In genomic region chr3:52477076-52477895, GRCh38 we compare ENCODE assay signal across 33 cellular contexts. TPM values are rescaled to one million over a fixed set of nuclear protein-coding genes. Genes with fewer than 3 reads are reported as not detected.
"Had no signal": no experiment of that assay in that cellular context is flagged by ENCODE, and none has a peak within 500 bp of the region (broad histone marks: within the 10 kb centered on the region; RNA-seq: fewer than 3 reads in every experiment).

No MANE protein-coding gene starts in this region.

- H3K4me3 Mint-ChIP-seq: activated B cell treated with CpG ODN at 0.5 μM for 24 hours; activated CD4-positive, alpha-beta memory T cell treated with anti-CD3 and anti-CD28 coated beads for 36 hours; activated naive CD8-positive, alpha-beta T cell treated with anti-CD3 and anti-CD28 coated beads for 36 hours; activated T-cell treated with anti-CD3 and anti-CD28 coated beads, Interleukin-2, amount 50 U/mL, for 72 hours; activated T-helper 17 cell treated with anti-CD3 and anti-CD28 coated beads, Interleukin-2, amount 50 U/mL, for 72 hours; T-cell; T-helper 17 cell had no signal

- H3K27ac ChIP-seq: brain microvascular endothelial cell, VCaP had no signal

- DNase-seq: activated B cell treated with CpG ODN at 0.5 μM for 24 hours; activated CD4-positive, alpha-beta memory T cell treated with anti-CD3 and anti-CD28 coated beads for 36 hours; activated CD4-positive, alpha-beta T cell treated with anti-CD3 and anti-CD28 coated beads for 4 hours; activated CD4-positive, alpha-beta T cell treated with anti-CD3 and anti-CD28 coated beads, Interleukin-2, amount 50 U/mL, for 1 hour; activated CD4-positive, CD25-positive, alpha-beta regulatory T cell treated with anti-CD3 and anti-CD28 coated beads, Interleukin-2, amount 50 U/mL, for 72 hours; activated CD8-positive, alpha-beta memory T cell treated with anti-CD3 and anti-CD28 coated beads, Interleukin-2, amount 50 U/mL, for 4 hours; activated effector memory CD4-positive, alpha-beta T cell treated with anti-CD3 and anti-CD28 coated beads, Interleukin-2, amount 50 U/mL, for 16 hours; activated naive CD4-positive, alpha-beta T cell; activated naive CD4-positive, alpha-beta T cell treated with anti-CD3 and anti-CD28 coated beads, Interleukin-2, amount 50 U/mL, for 16 hours; activated naive CD8-positive, alpha-beta T cell treated with anti-CD3 and anti-CD28 coated beads for 36 hours; activated T-cell treated with anti-CD3 and anti-CD28 coated beads for 4 hours; activated T-cell treated with anti-CD3 and anti-CD28 coated beads, Interleukin-2, amount 50 U/mL, for 72 hours; amniotic stem cell; aorta; brain microvascular endothelial cell; NCI-H1105; NCI-H1417 treated with DMSO at 0.1 percent for 48 hours; NCI-H1694; NCI-H2029; NCI-H345; NCI-H524 treated with DMSO at 0.1 percent for 48 hours; SIG-M5; T-cell; T-helper 17 cell had no signal

- H3K27ac Mint-ChIP-seq: activated B cell treated with CpG ODN at 0.5 μM for 24 hours; activated CD4-positive, alpha-beta memory T cell treated with anti-CD3 and anti-CD28 coated beads for 36 hours; activated naive CD8-positive, alpha-beta T cell treated with anti-CD3 and anti-CD28 coated beads for 36 hours; activated T-cell treated with anti-CD3 and anti-CD28 coated beads, Interleukin-2, amount 50 U/mL, for 72 hours; activated T-helper 17 cell treated with anti-CD3 and anti-CD28 coated beads, Interleukin-2, amount 50 U/mL, for 72 hours; T-cell; T-helper 17 cell had no signal

- H3K9me3 Mint-ChIP-seq: activated B cell treated with CpG ODN at 0.5 μM for 24 hours; activated CD4-positive, alpha-beta memory T cell treated with anti-CD3 and anti-CD28 coated beads for 36 hours; activated naive CD8-positive, alpha-beta T cell treated with anti-CD3 and anti-CD28 coated beads for 36 hours; activated T-cell treated with anti-CD3 and anti-CD28 coated beads, Interleukin-2, amount 50 U/mL, for 72 hours; activated T-helper 17 cell treated with anti-CD3 and anti-CD28 coated beads, Interleukin-2, amount 50 U/mL, for 72 hours; T-cell had no signal

- H3K4me3 ChIP-seq: K562 had no signal

- H3K27me3 ChIP-seq: brain microvascular endothelial cell had no signal

- ATAC-seq: activated T-cell treated with anti-CD3 and anti-CD28 coated beads, Interleukin-2, amount 50 U/mL, for 72 hours; activated T-helper 17 cell treated with anti-CD3 and anti-CD28 coated beads, Interleukin-2, amount 50 U/mL, for 72 hours; K562; Panc1; SK-N-SH treated with all-trans-retinoic acid at 6 μM for 48 hours; T-cell; T-helper 17 cell had no signal

- H3K4me1 Mint-ChIP-seq: activated B cell treated with CpG ODN at 0.5 μM for 24 hours; activated naive CD8-positive, alpha-beta T cell treated with anti-CD3 and anti-CD28 coated beads for 36 hours; activated T-helper 17 cell treated with anti-CD3 and anti-CD28 coated beads, Interleukin-2, amount 50 U/mL, for 72 hours; T-cell had no signal

- H3K27me3 Mint-ChIP-seq: activated B cell treated with CpG ODN at 0.5 μM for 24 hours; activated CD4-positive, alpha-beta memory T cell treated with anti-CD3 and anti-CD28 coated beads for 36 hours; activated naive CD8-positive, alpha-beta T cell treated with anti-CD3 and anti-CD28 coated beads for 36 hours; activated T-helper 17 cell treated with anti-CD3 and anti-CD28 coated beads, Interleukin-2, amount 50 U/mL, for 72 hours; T-cell; T-helper 17 cell had no signal

RNA-seq across cellular contexts. Expression of gene STAB1, which starts 17.9 kb away (rescaled TPM):
- total RNA-seq: MCF 10A, NCI-H460, SK-MEL-5 had no signal

RNA-seq across cellular contexts. Expression of gene TNNC1, which starts 23.4 kb away (rescaled TPM):
- total RNA-seq: activated B cell treated with CpG ODN at 0.5 μM for 24 hours, RPMI7951 had no signal

RNA-seq across cellular contexts. Expression of gene SEMA3G, which starts 32.4 kb away (rescaled TPM):
- total RNA-seq: activated B cell treated with CpG ODN at 0.5 μM for 24 hours had no signal
- polyA plus RNA-seq: K562 had no signal
